ENCODE assay signal across 2 cellular contexts in genomic region chr6:67664942-67665341, GRCh38.
TF ChIP-seq lines count a peak whose summit lies in the region.

No MANE protein-coding gene starts in this region.

TF ChIP-seq in HEK293T, 16 proteins besides CTCF, POLR2A, EP300 and RAD21:
- TF ChIP-seq PKNOX1 (IDR thresholded peaks at IDR 0.05) (peak; percentile 28; the same call in 1 of the 2 replicates), ZNF384 (IDR thresholded peaks at IDR 0.05) (no peak)
TF ChIP-seq in HEK293T: peak in this region for 1.

TF ChIP-seq in K562, 482 proteins besides CTCF, POLR2A, EP300 and RAD21:
- TF ChIP-seq TEAD4 (IDR thresholded peaks at IDR 0.05; ENCODE audit: low read length), result 0 out of 2 replicates have a peak, but pooled peaks have one; percentile 12
- TF ChIP-seq TEAD4 (CRISPR knock-in tag; IDR thresholded peaks at IDR 0.05; ENCODE audit: borderline replicate concordance), result no peak
- TF ChIP-seq GATAD2B (IDR thresholded peaks at IDR 0.05; ENCODE audit: borderline replicate concordance), result no peak
- no peak for TF ChIP-seq FOXK2 (conservative IDR thresholded peaks at IDR 0.05 in 1 of 2, IDR thresholded peaks at IDR 0.05 in 1 of 2; ENCODE audit: low read depth in 2 of 2)
- TF ChIP-seq ZNF407 (IDR thresholded peaks at IDR 0.05; ENCODE audit: low read depth), result no peak
- TF ChIP-seq, protein P1, sequence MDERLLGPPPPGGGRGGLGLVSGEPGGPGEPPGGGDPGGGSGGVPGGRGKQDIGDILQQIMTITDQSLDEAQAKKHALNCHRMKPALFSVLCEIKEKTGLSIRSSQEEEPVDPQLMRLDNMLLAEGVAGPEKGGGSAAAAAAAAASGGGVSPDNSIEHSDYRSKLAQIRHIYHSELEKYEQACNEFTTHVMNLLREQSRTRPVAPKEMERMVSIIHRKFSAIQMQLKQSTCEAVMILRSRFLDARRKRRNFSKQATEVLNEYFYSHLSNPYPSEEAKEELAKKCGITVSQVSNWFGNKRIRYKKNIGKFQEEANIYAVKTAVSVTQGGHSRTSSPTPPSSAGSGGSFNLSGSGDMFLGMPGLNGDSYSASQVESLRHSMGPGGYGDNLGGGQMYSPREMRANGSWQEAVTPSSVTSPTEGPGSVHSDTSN (CRISPR knock-in tag; IDR thresholded peaks at IDR 0.05; ENCODE audit: low read depth), result no peak
- TF ChIP-seq, protein P1 (tag; conservative IDR thresholded peaks at IDR 0.05; ENCODE audit: low read depth), result peak; percentile 59; the same call in 1 of the 2 replicates
- TF ChIP-seq BRD9 (IDR thresholded peaks at IDR 0.05; ENCODE audit: low read depth, partially characterized antibody), result no peak
- no peak for TF ChIP-seq CBX2 (IDR thresholded peaks at IDR 0.05; ENCODE audit: insufficient read depth, low read length, poor library complexity, severe bottlenecking)
- no peak for TF ChIP-seq CREB3L1 (IDR thresholded peaks at IDR 0.05; ENCODE audit: borderline replicate concordance, low read depth)
- TF ChIP-seq ZFPM2 (CRISPR knock-in tag; IDR thresholded peaks at IDR 0.05), result no peak
- no peak for TF ChIP-seq KAT2B (IDR thresholded peaks at IDR 0.05; ENCODE audit: low read depth, low read length)
- TF ChIP-seq ZNF589 (CRISPR knock-in tag; IDR thresholded peaks at IDR 0.05; ENCODE audit: low read depth), result no peak
- TF ChIP-seq ZNF408 (CRISPR knock-in tag; IDR thresholded peaks at IDR 0.05; ENCODE audit: low read depth), result no peak
- no peak for TF ChIP-seq ZNF586 (CRISPR knock-in tag; conservative IDR thresholded peaks at IDR 0.05)
- no peak for TF ChIP-seq GTF2A2 (tag; IDR thresholded peaks at IDR 0.05)
- TF ChIP-seq RHOXF2B (CRISPR knock-in tag; conservative IDR thresholded peaks at IDR 0.05), result no peak
- TF ChIP-seq KLF6 (CRISPR knock-in tag; IDR thresholded peaks at IDR 0.05; ENCODE audit: borderline replicate concordance), result no peak
- no peak for TF ChIP-seq EWSR1 (IDR thresholded peaks at IDR 0.05; ENCODE audit: borderline replicate concordance, low read depth, partially characterized antibody)
- TF ChIP-seq ADNP (tag; IDR thresholded peaks at IDR 0.05), result no peak
- peak; percentile 86 for TF ChIP-seq MEIS2 (IDR thresholded peaks at IDR 0.05; ENCODE audit: partially characterized antibody)
- no peak for TF ChIP-seq ETV6 (IDR thresholded peaks at IDR 0.05; ENCODE audit: borderline replicate concordance in 1 of 2, low read depth in 2 of 2, low read length in 1 of 2)
- no peak for TF ChIP-seq ETV6 (CRISPR knock-in tag; IDR thresholded peaks at IDR 0.05; ENCODE audit: borderline replicate concordance)
- TF ChIP-seq ARID1B (IDR thresholded peaks at IDR 0.05), result peak; percentile 29; the same call in 1 of the 2 replicates
- TF ChIP-seq MAZ (CRISPR knock-in tag; conservative IDR thresholded peaks at IDR 0.05 in 1 of 2, IDR thresholded peaks at IDR 0.05 in 1 of 2), result no peak
- no peak for TF ChIP-seq ERF (CRISPR knock-in tag; IDR thresholded peaks at IDR 0.05)
- no peak for TF ChIP-seq SAFB2 (IDR thresholded peaks at IDR 0.05; ENCODE audit: borderline replicate concordance, low read depth, low read length, severe bottlenecking)
- TF ChIP-seq PKNOX1 (IDR thresholded peaks at IDR 0.05), result peak; percentile 78
- no peak for TF ChIP-seq STAG1 (CRISPR knock-in tag; IDR thresholded peaks at IDR 0.05; ENCODE audit: borderline replicate concordance)
